Comparison of ENCODE assay signal across 32 cellular contexts in genomic region chr9:87020169-87020935, GRCh38.
"Had no signal": no experiment of that assay in that cellular context is flagged by ENCODE, and none has a peak within 500 bp of the region (broad histone marks: within the 10 kb centered on the region; RNA-seq: fewer than 3 reads in every experiment).

No MANE protein-coding gene starts in this region.

- H3K4me1 Mint-ChIP-seq: activated CD4-positive, alpha-beta memory T cell treated with anti-CD3 and anti-CD28 coated beads, Interleukin-2, amount 10 ng/mL, durations not matched to agents 7 days and 5 days; activated CD8-positive, alpha-beta memory T cell treated with anti-CD3 and anti-CD28 coated beads, Interleukin-2, amount 10 ng/mL, durations not matched to agents 7 days and 5 days; activated naive CD4-positive, alpha-beta T cell treated with anti-CD3 and anti-CD28 coated beads, Interleukin-2, amount 10 ng/mL, durations not matched to agents 7 days and 5 days; activated naive CD8-positive, alpha-beta T cell treated with anti-CD3 and anti-CD28 coated beads, Interleukin-2, amount 50 U/mL, for 24 hours had no signal

- H3K9me3 Mint-ChIP-seq: activated CD4-positive, alpha-beta memory T cell treated with anti-CD3 and anti-CD28 coated beads, Interleukin-2, amount 10 ng/mL, durations not matched to agents 7 days and 5 days; activated naive CD4-positive, alpha-beta T cell treated with anti-CD3 and anti-CD28 coated beads, Interleukin-2, amount 10 ng/mL, durations not matched to agents 7 days and 5 days; activated naive CD8-positive, alpha-beta T cell treated with anti-CD3 and anti-CD28 coated beads, Interleukin-2, amount 50 U/mL, for 24 hours had no signal

- H3K27me3 ChIP-seq: Peyer's patch, SJSA1 had no signal

- H3K9me3 ChIP-seq: Peyer's patch, SJSA1 had no signal

- H3K4me1 ChIP-seq: Peyer's patch, SJSA1 had no signal

- H3K4me3 Mint-ChIP-seq: activated CD4-positive, alpha-beta memory T cell treated with anti-CD3 and anti-CD28 coated beads, Interleukin-2, amount 10 ng/mL, durations not matched to agents 7 days and 5 days; activated CD8-positive, alpha-beta memory T cell treated with anti-CD3 and anti-CD28 coated beads, Interleukin-2, amount 10 ng/mL, durations not matched to agents 7 days and 5 days; activated naive CD4-positive, alpha-beta T cell treated with anti-CD3 and anti-CD28 coated beads, Interleukin-2, amount 10 ng/mL, durations not matched to agents 7 days and 5 days; activated naive CD8-positive, alpha-beta T cell; activated naive CD8-positive, alpha-beta T cell treated with anti-CD3 and anti-CD28 coated beads, Interleukin-2, amount 50 U/mL, for 24 hours; brain had no signal

- H3K4me3 ChIP-seq: Peyer's patch, SJSA1 had no signal

- H3K36me3 ChIP-seq: Peyer's patch, SJSA1 had no signal

- H3K27me3 Mint-ChIP-seq: activated CD4-positive, alpha-beta memory T cell treated with anti-CD3 and anti-CD28 coated beads, Interleukin-2, amount 10 ng/mL, durations not matched to agents 7 days and 5 days; activated CD8-positive, alpha-beta memory T cell treated with anti-CD3 and anti-CD28 coated beads, Interleukin-2, amount 10 ng/mL, durations not matched to agents 7 days and 5 days; activated naive CD4-positive, alpha-beta T cell treated with anti-CD3 and anti-CD28 coated beads, Interleukin-2, amount 10 ng/mL, durations not matched to agents 7 days and 5 days had no signal

- H3K27ac ChIP-seq: Peyer's patch, SJSA1 had no signal

- H3K36me3 Mint-ChIP-seq: activated CD8-positive, alpha-beta memory T cell treated with anti-CD3 and anti-CD28 coated beads, Interleukin-2, amount 10 ng/mL, durations not matched to agents 7 days and 5 days; activated naive CD4-positive, alpha-beta T cell treated with anti-CD3 and anti-CD28 coated beads, Interleukin-2, amount 10 ng/mL, durations not matched to agents 7 days and 5 days; activated naive CD8-positive, alpha-beta T cell had no signal

- DNase-seq: activated CD4-positive, alpha-beta memory T cell treated with anti-CD3 and anti-CD28 coated beads, Interleukin-2, amount 10 ng/mL, durations not matched to agents 7 days and 5 days; activated CD4-positive, alpha-beta T cell treated with anti-CD3 and anti-CD28 coated beads for 4 hours; activated CD8-positive, alpha-beta memory T cell treated with anti-CD3 and anti-CD28 coated beads for 24 hours; activated CD8-positive, alpha-beta memory T cell treated with anti-CD3 and anti-CD28 coated beads, Interleukin-2, amount 10 ng/mL, durations not matched to agents 7 days and 5 days; activated CD8-positive, alpha-beta memory T cell treated with anti-CD3 and anti-CD28 coated beads, Interleukin-2, amount 50 U/mL, for 48 hours; activated effector memory CD4-positive, alpha-beta T cell treated with Interleukin-2 at 50 U/mL for 16 hours; activated naive CD4-positive, alpha-beta T cell treated with anti-CD3 and anti-CD28 coated beads, Interleukin-2, amount 10 ng/mL, durations not matched to agents 7 days and 5 days; activated naive CD8-positive, alpha-beta T cell treated with anti-CD3 and anti-CD28 coated beads, Interleukin-2, amount 50 U/mL, for 24 hours; activated T-cell treated with anti-CD3 and anti-CD28 coated beads, Interleukin-2, amount 50 U/mL, for 48 hours; central memory CD4-positive, alpha-beta T cell; Karpas-422; KBM-7; NCI-H1048; NCI-H1105 treated with DMSO at 0.1 percent for 48 hours; NCI-H1436; NCI-H1694 treated with DMSO at 0.1 percent for 48 hours; NCI-H2029; NCI-H2107; NCI-H2171; NCI-H510A; NCI-H748 treated with DMSO at 0.1 percent for 48 hours; NK-92 treated with Interleukin-12 subunit alpha and Interleukin-12 subunit beta, amount 100 ng/mL, for 24 hours; PC-3; Peyer's patch; RPMI8226; SHP77 treated with DMSO at 0.1 percent for 48 hours; SW 1271; T1000 had no signal

- ATAC-seq: activated CD4-positive, CD25-positive, alpha-beta regulatory T cell treated with anti-CD3 and anti-CD28 coated beads, Interleukin-2, amount 50 U/mL, for 24 hours; activated CD8-positive, alpha-beta memory T cell treated with anti-CD3 and anti-CD28 coated beads, Interleukin-2, amount 10 ng/mL, durations not matched to agents 7 days and 5 days; activated naive CD8-positive, alpha-beta T cell treated with anti-CD3 and anti-CD28 coated beads, Interleukin-2, amount 50 U/mL, for 24 hours; PC-3 had no signal

- H3K27ac Mint-ChIP-seq: activated CD4-positive, alpha-beta memory T cell treated with anti-CD3 and anti-CD28 coated beads, Interleukin-2, amount 10 ng/mL, durations not matched to agents 7 days and 5 days; activated CD8-positive, alpha-beta memory T cell treated with anti-CD3 and anti-CD28 coated beads, Interleukin-2, amount 10 ng/mL, durations not matched to agents 7 days and 5 days; activated naive CD4-positive, alpha-beta T cell treated with anti-CD3 and anti-CD28 coated beads, Interleukin-2, amount 10 ng/mL, durations not matched to agents 7 days and 5 days; activated naive CD8-positive, alpha-beta T cell; activated naive CD8-positive, alpha-beta T cell treated with anti-CD3 and anti-CD28 coated beads, Interleukin-2, amount 50 U/mL, for 24 hours had no signal
